23 cellular contexts compared by ENCODE assay signal in the genomic region with DNA sequence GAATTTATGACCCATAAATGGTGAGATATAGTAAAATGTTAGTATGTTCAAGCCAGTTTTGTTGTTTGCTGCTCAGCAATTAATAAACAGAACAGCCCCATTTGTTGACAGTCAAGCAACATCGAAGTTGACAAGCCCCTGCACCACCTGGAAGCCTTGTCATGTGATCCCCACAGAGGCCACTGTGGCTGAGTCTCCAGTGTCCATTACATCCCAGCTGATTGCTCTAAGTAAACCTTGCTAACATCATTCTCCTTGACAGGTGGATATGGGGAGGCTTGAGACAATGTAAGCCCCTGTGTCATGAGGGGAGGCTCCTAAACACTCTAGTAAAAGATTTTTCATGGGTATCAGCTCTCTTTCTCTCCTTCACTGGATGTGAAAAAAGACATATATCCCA. TPM values are rescaled to one million over a fixed set of nuclear protein-coding genes. Genes with fewer than 3 reads are reported as not detected.
"Had no signal": no experiment of that assay in that cellular context is flagged by ENCODE, and none has a peak within 500 bp of the region (broad histone marks: within the 10 kb centered on the region; RNA-seq: fewer than 3 reads in every experiment).

No MANE protein-coding gene starts in this region.

- H3K36me3 ChIP-seq: esophagus muscularis mucosa, gastroesophageal sphincter, heart left ventricle, left lung, lower lobe of right lung had no signal

- H3K9me3 ChIP-seq: esophagus muscularis mucosa, gastroesophageal sphincter, heart left ventricle, left lung, lower lobe of right lung had no signal

- H2AFZ ChIP-seq: hepatocyte had no signal

- H3K27ac ChIP-seq: coronary artery, dorsolateral prefrontal cortex, esophagus muscularis mucosa, foreskin keratinocyte, gastroesophageal sphincter, heart left ventricle, hepatocyte, left lung, lower lobe of right lung had no signal

- DNase-seq: dermis blood vessel endothelial cell; dorsolateral prefrontal cortex; effector CD4-positive, alpha-beta T cell; effector memory CD4-positive, alpha-beta T cell; foreskin keratinocyte; heart left ventricle; hypothalamus; immature natural killer cell; islet precursor cell; kidney; kidney glomerular epithelial cell; left colon; left lung; left ventricle myocardium superior; lower lobe of right lung; mesendoderm; midbrain; naive B cell; naive thymus-derived CD8-positive, alpha-beta T cell had no signal

- H3K27me3 ChIP-seq: dorsolateral prefrontal cortex, esophagus muscularis mucosa, foreskin keratinocyte, gastroesophageal sphincter, heart left ventricle, hepatocyte, left lung had no signal

- H3K4me3 ChIP-seq: coronary artery, dorsolateral prefrontal cortex, esophagus muscularis mucosa, gastroesophageal sphincter, heart left ventricle, hepatocyte, left lung, lower lobe of right lung had no signal

- H3K4me2 ChIP-seq: hepatocyte had no signal

- ATAC-seq: foreskin keratinocyte; gastroesophageal sphincter; heart left ventricle; left colon; left lung; left ventricle myocardium superior; lower lobe of right lung; naive thymus-derived CD8-positive, alpha-beta T cell had no signal

RNA-seq across cellular contexts. Expression of a gene that starts 17.5 kb away (rescaled TPM):
- total RNA-seq: naive thymus-derived CD8-positive, alpha-beta T cell had no signal
- polyA plus RNA-seq: immature natural killer cell; naive thymus-derived CD8-positive, alpha-beta T cell had no signal
